In genomic region chr15:86558252-86558651, GRCh38 we compare ENCODE assay signal across 18 cellular contexts.
DNase-seq lines count a peak whose midpoint lies in the region; ATAC-seq, FAIRE-seq and TF ChIP-seq lines count a peak whose summit lies in the region.
"Had no signal": no experiment of that assay in that cellular context is flagged by ENCODE, and none has a peak within 500 bp of the region (broad histone marks: within the 10 kb centered on the region; RNA-seq: fewer than 3 reads in every experiment).

No MANE protein-coding gene starts in this region.

- H3K4me1 Mint-ChIP-seq in GM23338 = peaks cover 5% of the 10 kb centered on the region; the same call in 2 of the 3 replicates
- no peaks in the 10 kb centered on the region for H3K4me1 Mint-ChIP-seq in activated naive CD4-positive, alpha-beta T cell treated with anti-CD3 and anti-CD28 coated beads for 36 hours (ENCODE audit: low read depth)
- H3K4me1 Mint-ChIP-seq: CD14-positive monocyte; CD4-positive, alpha-beta memory T cell had no signal

- no peak overlapping the region for H2BK5ac ChIP-seq in neuronal stem cell (ENCODE audit: low read length)

- no peaks in the 10 kb centered on the region for H3K79me2 ChIP-seq in GM23338 (replicated peaks; ENCODE audit: insufficient read depth)

- DNase-seq in GM23338 (ENCODE audit: low spot score) (no peak), NCI-H526 treated with DMSO at 0.1 percent for 48 hours (lab: John Stamatoyannopoulos, UW) (peak; percentile 2), left kidney (ENCODE audit: low read depth, low spot score) (peak; percentile 18), neuronal stem cell (ENCODE audit: low spot score) (no peak), DMS114 treated with DMSO at 0.1 percent for 48 hours (lab: John Stamatoyannopoulos, UW; ENCODE audit: unreplicated experiment) (no peak), urothelium cell line (ENCODE audit: low spot score) (no peak)
- no peak for DNase-seq in activated naive CD4-positive, alpha-beta T cell treated with anti-CD3 and anti-CD28 coated beads for 36 hours
- DNase-seq: 8988T; CD4-positive, alpha-beta memory T cell; GM23248; H7 had no signal

- H4K91ac ChIP-seq in neuronal stem cell (ENCODE audit: low read depth, low read length, poor library complexity) = no peak overlapping the region

- H3K27ac ChIP-seq in GM23338 (ENCODE audit: low read depth) (no peak overlapping the region), neuronal stem cell (replicated peaks; ENCODE audit: low read length) (no peak overlapping the region)
- H3K27ac ChIP-seq: BLaER1, GM23248 had no signal

- H3K4me3 Mint-ChIP-seq in GM23338 = no peak overlapping the region
- H3K4me3 Mint-ChIP-seq in activated naive CD4-positive, alpha-beta T cell treated with anti-CD3 and anti-CD28 coated beads for 36 hours = no peak overlapping the region
- H3K4me3 Mint-ChIP-seq: CD14-positive monocyte; CD4-positive, alpha-beta memory T cell had no signal

- no peak overlapping the region for H3K9ac ChIP-seq in neuronal stem cell (ENCODE audit: low read depth, low read length, poor library complexity)
- H3K9ac ChIP-seq: BLaER1, GM23248 had no signal

- H3K27me3 ChIP-seq in GM23338 (ENCODE audit: insufficient read depth) (no peaks in the 10 kb centered on the region), neuronal stem cell (ENCODE audit: control insufficient read depth in 3 of 3, insufficient read depth in 3 of 3, low read depth in 1 of 3, low read length in 3 of 3) (no peaks in the 10 kb centered on the region)
- H3K27me3 ChIP-seq: BLaER1 had no signal

- H3K4me1 ChIP-seq in GM23338 (ENCODE audit: insufficient read depth) (no peaks in the 10 kb centered on the region), neuronal stem cell (ENCODE audit: control insufficient read depth in 2 of 2, insufficient read depth in 1 of 2, low read depth in 1 of 2, low read length in 2 of 2) (peaks cover 13 to 33% of the 10 kb centered on the region in 2 donors)
- H3K4me1 ChIP-seq: BLaER1 had no signal

- no peak overlapping the region for H3K23ac ChIP-seq in neuronal stem cell (ENCODE audit: low read depth, low read length, poor library complexity)

- ATAC-seq in GM23338 = no peak
- ATAC-seq: HCT116, HepG2 had no signal

- H2BK120ac ChIP-seq in neuronal stem cell (ENCODE audit: low read depth, low read length) = no peak overlapping the region

- H3K9me3 ChIP-seq in neuronal stem cell (replicated peaks in 1 of 2; ENCODE audit: control insufficient read depth in 2 of 2, insufficient read depth in 1 of 2, low read depth in 1 of 2, low read length in 2 of 2) = no peaks in the 10 kb centered on the region

- H2BK15ac ChIP-seq in neuronal stem cell (ENCODE audit: low read length) = no peak overlapping the region

- H3K4ac ChIP-seq in neuronal stem cell (ENCODE audit: low read length) = no peak overlapping the region

- no peak overlapping the region for H4K8ac ChIP-seq in neuronal stem cell (ENCODE audit: low read depth, low read length)

- H3F3A ChIP-seq in GM23338 (replicated peaks; ENCODE audit: low read depth) = no peaks in the 10 kb centered on the region

- peak overlapping the region; percentile 79; the same call in 1 of the 2 replicates for H2AFZ ChIP-seq in GM23338
- peak overlapping the region; percentile 33 for H2AFZ ChIP-seq in neuronal stem cell (ENCODE audit: low read length)
- H2AFZ ChIP-seq: GM23248 had no signal

- H3K18ac ChIP-seq in neuronal stem cell (ENCODE audit: low read length) = no peak overlapping the region

- no peak overlapping the region for H3K4me2 ChIP-seq in GM23338
- H3K4me2 ChIP-seq in neuronal stem cell (ENCODE audit: insufficient read depth, low read length, poor library complexity, severe bottlenecking) = no peak overlapping the region
- H3K4me2 ChIP-seq: BLaER1 had no signal

- H3K27ac Mint-ChIP-seq in GM23338 = no peak overlapping the region
- no peak overlapping the region for H3K27ac Mint-ChIP-seq in activated naive CD4-positive, alpha-beta T cell treated with anti-CD3 and anti-CD28 coated beads for 36 hours
- H3K27ac Mint-ChIP-seq: CD14-positive monocyte had no signal

- no peaks in the 10 kb centered on the region for H4K20me1 ChIP-seq in GM23338 (replicated peaks; ENCODE audit: insufficient read depth)
- H4K20me1 ChIP-seq: BLaER1 had no signal

- H3K36me3 ChIP-seq in GM23338 (ENCODE audit: insufficient read depth) = no peaks in the 10 kb centered on the region
- H3K36me3 ChIP-seq in neuronal stem cell (replicated peaks in 1 of 2; ENCODE audit: control insufficient read depth in 2 of 2, insufficient read depth in 2 of 2, low read length in 2 of 2) = no peaks in the 10 kb centered on the region
- H3K36me3 ChIP-seq: BLaER1 had no signal

- TF ChIP-seq CTCF in GM23338 (conservative IDR thresholded peaks at IDR 0.05; ENCODE audit: low read depth in 2 of 2) = no peak

- CTCF ChIA-PET in activated naive CD4-positive, alpha-beta T cell treated with anti-CD3 and anti-CD28 coated beads for 36 hours (lab: Charles Lee) = interaction anchor here (1.1 kb wide), 1 partner anchor 819 kb away, joined by 4 read pairs; no protein-coding TSS in a partner anchor

- peaks cover 14% of the 10 kb centered on the region for H3K9me3 Mint-ChIP-seq in GM23338
- H3K9me3 Mint-ChIP-seq in activated naive CD4-positive, alpha-beta T cell treated with anti-CD3 and anti-CD28 coated beads for 36 hours = peaks cover 10% of the 10 kb centered on the region

- H2BK12ac ChIP-seq in neuronal stem cell (ENCODE audit: low read length) = no peak overlapping the region

- no peak overlapping the region for H2AK5ac ChIP-seq in neuronal stem cell (ENCODE audit: low read depth, low read length)

- intact Hi-C loops in activated naive CD4-positive, alpha-beta T cell treated with anti-CD3 and anti-CD28 coated beads for 36 hours (cut with micrococcal nuclease) = no loop called here

- H3K27me3 Mint-ChIP-seq in GM23338 (ENCODE audit: insufficient read depth, low read depth, poor library complexity) = peaks cover 2% of the 10 kb centered on the region
- no peaks in the 10 kb centered on the region for H3K27me3 Mint-ChIP-seq in activated naive CD4-positive, alpha-beta T cell treated with anti-CD3 and anti-CD28 coated beads for 36 hours (ENCODE audit: low read depth)
- H3K27me3 Mint-ChIP-seq: CD4-positive, alpha-beta memory T cell had no signal

- no peak overlapping the region for H3K4me3 ChIP-seq in GM23338
- H3K4me3 ChIP-seq in neuronal stem cell (ENCODE audit: low read length in 2 of 2) = no peak overlapping the region
- H3K4me3 ChIP-seq: BLaER1, GM23248 had no signal

- H3K9me2 ChIP-seq in GM23338 (ENCODE audit: insufficient read depth) = no peaks in the 10 kb centered on the region

- peaks cover under 1% of the 10 kb centered on the region; the same call in 1 of the 3 replicates for H3K36me3 Mint-ChIP-seq in GM23338 (ENCODE audit: low read depth)
- no peaks in the 10 kb centered on the region for H3K36me3 Mint-ChIP-seq in activated naive CD4-positive, alpha-beta T cell treated with anti-CD3 and anti-CD28 coated beads for 36 hours (ENCODE audit: low read depth)
- H3K36me3 Mint-ChIP-seq: CD14-positive monocyte; CD4-positive, alpha-beta memory T cell had no signal

- H3K79me1 ChIP-seq in neuronal stem cell (ENCODE audit: low read depth, low read length) = no peaks in the 10 kb centered on the region

- FAIRE-seq in urothelium cell line (lab: Jason Lieb, UNC) = no peak
- FAIRE-seq: G401.6, GM12891, GM19239, HepG2 had no signal

- H3K14ac ChIP-seq in neuronal stem cell (ENCODE audit: low read length) = no peak overlapping the region

TF ChIP-seq in GM23338, 12 proteins besides CTCF, POLR2A, EP300 and RAD21 (continues in another document):
- no peak for TF ChIP-seq STAT1 (IDR thresholded peaks at IDR 0.05; ENCODE audit: unreplicated experiment)
- no peak for TF ChIP-seq REST (IDR thresholded peaks at IDR 0.05; ENCODE audit: unreplicated experiment)
- TF ChIP-seq EZH2 (IDR thresholded peaks at IDR 0.05; ENCODE audit: low read depth, unreplicated experiment) = no peak
- no peak for TF ChIP-seq POLR2AphosphoS5 (IDR thresholded peaks at IDR 0.05; ENCODE audit: low read depth)
- TF ChIP-seq JUNB (IDR thresholded peaks at IDR 0.05; ENCODE audit: unreplicated experiment) = no peak
- TF ChIP-seq ETS1 (IDR thresholded peaks at IDR 0.05) = no peak
- no peak for TF ChIP-seq CREB1 (CRISPR knock-in tag; IDR thresholded peaks at IDR 0.05; ENCODE audit: low read depth)
- no peak for TF ChIP-seq ZNF114 (CRISPR knock-in tag; IDR thresholded peaks at IDR 0.05)
- TF ChIP-seq ZNF331 (CRISPR knock-in tag; IDR thresholded peaks at IDR 0.05; ENCODE audit: low read depth) = no peak
- TF ChIP-seq EZH2phosphoT487 (IDR thresholded peaks at IDR 0.05; ENCODE audit: unreplicated experiment) = no peak

Comparison
In these comparisons a context has a peak if more than half of its experiments do, and no peak if none do; other contexts are left out.
1. DNase-seq: peak in NCI-H526 treated with DMSO at 0.1 percent for 48 hours (single experiment) and left kidney (single experiment); none in GM23338 (single experiment), neuronal stem cell (single experiment), DMS114 treated with DMSO at 0.1 percent for 48 hours (single experiment), urothelium cell line (single experiment) and activated naive CD4-positive, alpha-beta T cell treated with anti-CD3 and anti-CD28 coated beads for 36 hours (single experiment).